19 cellular contexts compared by ENCODE assay signal in the genomic region with DNA sequence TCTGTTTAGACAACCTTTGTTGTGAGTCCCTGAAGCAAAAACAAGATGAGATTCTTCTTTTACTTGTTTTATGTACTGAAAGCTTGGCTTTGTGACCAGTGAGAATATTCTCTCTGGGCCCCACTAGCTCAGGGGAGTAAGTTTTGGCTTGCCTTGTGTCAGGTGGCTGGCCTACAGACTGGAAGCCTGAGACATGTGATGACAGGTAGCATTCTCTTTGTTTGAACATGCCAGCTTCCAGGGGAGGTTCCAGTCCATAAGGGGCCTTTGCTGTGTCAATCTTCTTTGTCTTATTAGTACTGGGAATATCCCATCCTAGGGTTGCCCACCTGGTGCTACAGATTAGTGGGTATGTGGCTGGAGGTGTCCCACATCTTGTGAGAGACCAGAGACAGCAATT.
"Had no signal": no experiment of that assay in that cellular context is flagged by ENCODE, and none has a peak within 500 bp of the region (broad histone marks: within the 10 kb centered on the region; RNA-seq: fewer than 3 reads in every experiment).

No MANE protein-coding gene starts in this region.

- H3K9ac ChIP-seq: parathyroid adenoma had no signal

- H3K27me3 ChIP-seq: esophagus muscularis mucosa, gastroesophageal sphincter, left lung, right lobe of liver, suprapubic skin, tibial nerve had no signal

- ATAC-seq: gastroesophageal sphincter; left lung; naive thymus-derived CD8-positive, alpha-beta T cell; right lobe of liver; stimulated activated effector memory CD8-positive, alpha-beta T cell treated with anti-CD3 and anti-CD28 coated beads, Interleukin-12 subunit alpha, Interleukin-12 subunit beta, amount 100 ng/mL, for 72 hours; stimulated activated naive CD8-positive, alpha-beta T cell treated with anti-CD3 and anti-CD28 coated beads, Interleukin-15, Interleukin-2, amounts not matched to agents 100 U/mL and 50 U/mL, for 24 hours had no signal

- H3K27ac ChIP-seq: coronary artery, esophagus muscularis mucosa, gastroesophageal sphincter, left lung, parathyroid adenoma, prostate gland, right lobe of liver, suprapubic skin, tibial nerve had no signal

- H3K4me1 ChIP-seq: gastroesophageal sphincter, left lung, parathyroid adenoma, prostate gland, right lobe of liver, suprapubic skin had no signal

- H2AFZ ChIP-seq: parathyroid adenoma had no signal

- H3K79me2 ChIP-seq: parathyroid adenoma had no signal

- H3K36me3 ChIP-seq: esophagus muscularis mucosa, gastroesophageal sphincter, left lung, prostate gland, right lobe of liver, suprapubic skin, tibial nerve had no signal

- H3K9me3 ChIP-seq: esophagus muscularis mucosa, gastroesophageal sphincter, left lung, prostate gland, right lobe of liver, suprapubic skin, tibial nerve had no signal

- H3K4me3 ChIP-seq: coronary artery, esophagus muscularis mucosa, gastroesophageal sphincter, left lung, lung, prostate gland, right lobe of liver, suprapubic skin, tibial nerve had no signal

- DNase-seq: central memory CD4-positive, alpha-beta T cell; effector CD8-positive, alpha-beta T cell; glutamatergic neuron; islet precursor cell; left lung; naive thymus-derived CD8-positive, alpha-beta T cell; right lobe of liver; stimulated activated CD4-positive, alpha-beta T cell treated with anti-CD3 and anti-CD28 coated beads, Interleukin-4, amount 100 ng/mL, for 1 hour; stimulated activated CD8-positive, alpha-beta memory T cell treated with anti-CD3 and anti-CD28 coated beads, Interleukin-4, amount 100 ng/mL, for 48 hours; stimulated activated naive CD8-positive, alpha-beta T cell treated with anti-CD3 and anti-CD28 coated beads, Interleukin-15, Interleukin-2, amounts not matched to agents 100 U/mL and 50 U/mL, for 24 hours had no signal
